ENCODE assay signal across 17 cellular contexts in the genomic region with DNA sequence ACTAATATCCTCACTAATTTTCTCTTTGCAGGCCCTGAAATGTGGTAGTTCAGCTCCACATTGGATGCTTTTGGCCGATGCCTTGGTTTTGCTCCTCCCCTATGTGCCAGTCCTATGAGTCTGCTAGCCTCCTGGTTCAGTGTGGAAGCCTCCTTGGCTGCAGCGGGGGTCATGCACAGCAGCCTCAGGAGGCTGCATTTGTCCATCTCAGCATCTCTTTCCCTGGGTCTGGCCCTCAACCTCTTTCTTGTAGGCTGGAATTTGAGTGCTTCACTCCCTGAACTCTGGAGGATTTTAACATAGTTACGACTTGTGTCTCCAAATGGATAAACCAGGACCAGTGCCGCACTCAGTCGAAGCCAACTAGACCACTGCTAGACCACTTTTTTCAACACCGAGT. TPM values are rescaled to one million over a fixed set of nuclear protein-coding genes. Genes with fewer than 3 reads are reported as not detected.
DNase-seq lines count a peak whose midpoint lies in the region; ATAC-seq, FAIRE-seq and TF ChIP-seq lines count a peak whose summit lies in the region.
"Had no signal": no experiment of that assay in that cellular context is flagged by ENCODE, and none has a peak within 500 bp of the region (broad histone marks: within the 10 kb centered on the region; RNA-seq: fewer than 3 reads in every experiment).

No MANE protein-coding gene starts in this region.

- H3K36me3 ChIP-seq in GM23338 (ENCODE audit: insufficient read depth) (no peaks in the 10 kb centered on the region), Peyer's patch (no peaks in the 10 kb centered on the region)

- peak; percentile 16; the same call in 2 of the 3 replicates for ATAC-seq in GM23338
- ATAC-seq in activated naive CD8-positive, alpha-beta T cell treated with anti-CD3 and anti-CD28 coated beads, Interleukin-2, amount 50 U/mL, for 24 hours, result no peak
- ATAC-seq: CD8-positive, alpha-beta T cell; HCT116 had no signal

- TF ChIP-seq CTCF in 22Rv1 (IDR thresholded peaks at IDR 0.05) (no peak), GM23338 (conservative IDR thresholded peaks at IDR 0.05; ENCODE audit: low read depth in 2 of 2) (no peak), chondrocyte (IDR thresholded peaks at IDR 0.05) (no peak), osteocyte (IDR thresholded peaks at IDR 0.05) (no peak), Peyer's patch (IDR thresholded peaks at IDR 0.05) (no peak)

- DNase-seq in GM23338 (ENCODE audit: low spot score) (no peak), chondrocyte (ENCODE audit: low spot score) (no peak), osteocyte (ENCODE audit: extremely low spot score, unreplicated experiment) (peak; percentile 44), urothelium cell line (ENCODE audit: low spot score) (no peak), Peyer's patch (no peak), kidney glomerular epithelial cell (lab: John Stamatoyannopoulos, UW) (no peak)
- no peak for DNase-seq in activated naive CD8-positive, alpha-beta T cell treated with anti-CD3 and anti-CD28 coated beads, Interleukin-2, amount 50 U/mL, for 24 hours
- DNase-seq: CD8-positive, alpha-beta T cell; EL had no signal

- H3K27me3 Mint-ChIP-seq in GM23338 (ENCODE audit: insufficient read depth, low read depth, poor library complexity) (peaks cover 1% of the 10 kb centered on the region), chondrocyte (ENCODE audit: low read depth) (no peaks in the 10 kb centered on the region), osteocyte (ENCODE audit: unreplicated experiment) (no peaks in the 10 kb centered on the region)
- peaks cover 4% of the 10 kb centered on the region for H3K27me3 Mint-ChIP-seq in activated naive CD8-positive, alpha-beta T cell treated with anti-CD3 and anti-CD28 coated beads, Interleukin-2, amount 50 U/mL, for 24 hours

- H3K9me2 ChIP-seq in GM23338 (ENCODE audit: insufficient read depth), result no peaks in the 10 kb centered on the region

- no peak overlapping the region for H3K4me2 ChIP-seq in GM23338

- no peaks in the 10 kb centered on the region for H3K9me3 ChIP-seq in Peyer's patch

- no peak overlapping the region for H3K27ac Mint-ChIP-seq in GM23338
- H3K27ac Mint-ChIP-seq in chondrocyte (ENCODE audit: unreplicated experiment), result peak overlapping the region; percentile 53
- H3K27ac Mint-ChIP-seq in osteocyte (ENCODE audit: unreplicated experiment), result no peak overlapping the region
- no peak overlapping the region for H3K27ac Mint-ChIP-seq in activated naive CD8-positive, alpha-beta T cell treated with anti-CD3 and anti-CD28 coated beads, Interleukin-2, amount 50 U/mL, for 24 hours
- H3K27ac Mint-ChIP-seq: CD8-positive, alpha-beta T cell had no signal

- H3K9me3 Mint-ChIP-seq in GM23338 (no peaks in the 10 kb centered on the region), chondrocyte (ENCODE audit: low read depth) (no peaks in the 10 kb centered on the region), osteocyte (ENCODE audit: unreplicated experiment) (no peaks in the 10 kb centered on the region)
- no peaks in the 10 kb centered on the region for H3K9me3 Mint-ChIP-seq in activated naive CD8-positive, alpha-beta T cell treated with anti-CD3 and anti-CD28 coated beads, Interleukin-2, amount 50 U/mL, for 24 hours
- H3K9me3 Mint-ChIP-seq: CD14-positive monocyte; CD8-positive, alpha-beta T cell had no signal

- H3K4me1 ChIP-seq in GM23338 (ENCODE audit: insufficient read depth), result no peaks in the 10 kb centered on the region; the same call in 1 of the 2 replicates
- no peaks in the 10 kb centered on the region for H3K4me1 ChIP-seq in Peyer's patch

- peaks cover 3% of the 10 kb centered on the region; the same call in 1 of the 3 replicates for H3K4me1 Mint-ChIP-seq in GM23338
- peaks cover 22% of the 10 kb centered on the region for H3K4me1 Mint-ChIP-seq in chondrocyte (ENCODE audit: low read depth)
- peaks cover 14% of the 10 kb centered on the region for H3K4me1 Mint-ChIP-seq in osteocyte (ENCODE audit: unreplicated experiment)
- H3K4me1 Mint-ChIP-seq in activated naive CD8-positive, alpha-beta T cell treated with anti-CD3 and anti-CD28 coated beads, Interleukin-2, amount 50 U/mL, for 24 hours, result peaks cover 9% of the 10 kb centered on the region

- no peak for TF ChIP-seq POLR2A in Peyer's patch (IDR thresholded peaks at IDR 0.05)

- H3K27ac ChIP-seq in 22Rv1 (peak overlapping the region; percentile 92), GM23338 (ENCODE audit: low read depth) (no peak overlapping the region), Peyer's patch (no peak overlapping the region)

- H3F3A ChIP-seq in GM23338 (replicated peaks; ENCODE audit: low read depth), result no peaks in the 10 kb centered on the region

- no peak overlapping the region for H3K4me3 Mint-ChIP-seq in GM23338
- no peak overlapping the region for H3K4me3 Mint-ChIP-seq in chondrocyte (ENCODE audit: unreplicated experiment)
- H3K4me3 Mint-ChIP-seq in osteocyte (ENCODE audit: unreplicated experiment), result no peak overlapping the region
- H3K4me3 Mint-ChIP-seq in activated naive CD8-positive, alpha-beta T cell treated with anti-CD3 and anti-CD28 coated beads, Interleukin-2, amount 50 U/mL, for 24 hours, result no peak overlapping the region
- H3K4me3 Mint-ChIP-seq: CD14-positive monocyte; CD8-positive, alpha-beta T cell had no signal

- no peaks in the 10 kb centered on the region for H4K20me1 ChIP-seq in GM23338 (replicated peaks; ENCODE audit: insufficient read depth)

- no peak overlapping the region for H3K4me3 ChIP-seq in GM23338
- no peak overlapping the region for H3K4me3 ChIP-seq in Peyer's patch

- H3K79me2 ChIP-seq in GM23338 (replicated peaks; ENCODE audit: insufficient read depth), result no peaks in the 10 kb centered on the region

- H3K27me3 ChIP-seq in GM23338 (ENCODE audit: insufficient read depth) (no peaks in the 10 kb centered on the region), Peyer's patch (no peaks in the 10 kb centered on the region)

- FAIRE-seq in urothelium cell line (lab: Jason Lieb, UNC), result no peak
- FAIRE-seq: D721Med, G401.6, GM12892, GM19239, H54 had no signal

- no peaks in the 10 kb centered on the region for H3K36me3 Mint-ChIP-seq in GM23338 (ENCODE audit: low read depth)
- H3K36me3 Mint-ChIP-seq in chondrocyte (ENCODE audit: low read depth), result peaks cover 8% of the 10 kb centered on the region
- H3K36me3 Mint-ChIP-seq in osteocyte (ENCODE audit: unreplicated experiment), result no peaks in the 10 kb centered on the region
- H3K36me3 Mint-ChIP-seq in activated naive CD8-positive, alpha-beta T cell treated with anti-CD3 and anti-CD28 coated beads, Interleukin-2, amount 50 U/mL, for 24 hours (ENCODE audit: low read depth), result no peaks in the 10 kb centered on the region
- H3K36me3 Mint-ChIP-seq: CD14-positive monocyte; CD8-positive, alpha-beta T cell had no signal

- H2AFZ ChIP-seq in GM23338, result 0 out of 2 replicates have a peak overlapping the region, but pooled peaks have one; percentile 16

TF ChIP-seq in GM23338, 12 proteins besides CTCF, POLR2A, EP300 and RAD21 (continues in another document):
- TF ChIP-seq EZH2phosphoT487 (IDR thresholded peaks at IDR 0.05; ENCODE audit: unreplicated experiment) (no peak), STAT1 (IDR thresholded peaks at IDR 0.05; ENCODE audit: unreplicated experiment) (no peak), EZH2 (IDR thresholded peaks at IDR 0.05; ENCODE audit: low read depth, unreplicated experiment) (no peak), ETS1 (IDR thresholded peaks at IDR 0.05) (no peak)
- TF ChIP-seq, protein P1, sequence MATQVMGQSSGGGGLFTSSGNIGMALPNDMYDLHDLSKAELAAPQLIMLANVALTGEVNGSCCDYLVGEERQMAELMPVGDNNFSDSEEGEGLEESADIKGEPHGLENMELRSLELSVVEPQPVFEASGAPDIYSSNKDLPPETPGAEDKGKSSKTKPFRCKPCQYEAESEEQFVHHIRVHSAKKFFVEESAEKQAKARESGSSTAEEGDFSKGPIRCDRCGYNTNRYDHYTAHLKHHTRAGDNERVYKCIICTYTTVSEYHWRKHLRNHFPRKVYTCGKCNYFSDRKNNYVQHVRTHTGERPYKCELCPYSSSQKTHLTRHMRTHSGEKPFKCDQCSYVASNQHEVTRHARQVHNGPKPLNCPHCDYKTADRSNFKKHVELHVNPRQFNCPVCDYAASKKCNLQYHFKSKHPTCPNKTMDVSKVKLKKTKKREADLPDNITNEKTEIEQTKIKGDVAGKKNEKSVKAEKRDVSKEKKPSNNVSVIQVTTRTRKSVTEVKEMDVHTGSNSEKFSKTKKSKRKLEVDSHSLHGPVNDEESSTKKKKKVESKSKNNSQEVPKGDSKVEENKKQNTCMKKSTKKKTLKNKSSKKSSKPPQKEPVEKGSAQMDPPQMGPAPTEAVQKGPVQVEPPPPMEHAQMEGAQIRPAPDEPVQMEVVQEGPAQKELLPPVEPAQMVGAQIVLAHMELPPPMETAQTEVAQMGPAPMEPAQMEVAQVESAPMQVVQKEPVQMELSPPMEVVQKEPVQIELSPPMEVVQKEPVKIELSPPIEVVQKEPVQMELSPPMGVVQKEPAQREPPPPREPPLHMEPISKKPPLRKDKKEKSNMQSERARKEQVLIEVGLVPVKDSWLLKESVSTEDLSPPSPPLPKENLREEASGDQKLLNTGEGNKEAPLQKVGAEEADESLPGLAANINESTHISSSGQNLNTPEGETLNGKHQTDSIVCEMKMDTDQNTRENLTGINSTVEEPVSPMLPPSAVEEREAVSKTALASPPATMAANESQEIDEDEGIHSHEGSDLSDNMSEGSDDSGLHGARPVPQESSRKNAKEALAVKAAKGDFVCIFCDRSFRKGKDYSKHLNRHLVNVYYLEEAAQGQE (IDR thresholded peaks at IDR 0.05; ENCODE audit: unreplicated experiment), result no peak

RNA-seq across cellular contexts. Expression of gene SCUBE2, which starts 34.9 kb away (rescaled TPM):
- 0.63 TPM in 1 of 2 replicates, not detected in the other for total RNA-seq in GM23338 (2014; rRNA removed; shearing (Covaris generic))
- 0.47 and 1.2 TPM in 2 replicates for polyA plus RNA-seq in GM23338 (2016; fragmentation: Nextera tagmentation; extraction: Ambion mirVana)
- total RNA-seq in chondrocyte (2.0 to 5.0 TPM (median 4.6 TPM) in 3 replicates), osteocyte (1.9 and 3.3 TPM in 2 replicates), Peyer's patch (10 to 100 TPM in 1 of 4 donors, 1 to 10 TPM in 3; 3.1 to 10.6 (median 5.0) TPM)
- total RNA-seq: CD8-positive, alpha-beta T cell had no signal

RNA-seq across cellular contexts. Expression of gene NRIP3, which starts 52.7 kb away (rescaled TPM):
- 7.9 and 8.0 TPM in 2 replicates for total RNA-seq in GM23338 (2014; rRNA removed; shearing (Covaris generic))
- polyA plus RNA-seq in GM23338 (2016; fragmentation: Nextera tagmentation; extraction: Ambion mirVana), result 3.0 and 3.2 TPM in 2 replicates
- total RNA-seq in chondrocyte, result 1.6 to 3.5 TPM (median 2.9 TPM) in 3 replicates
- 0.97 and 1.1 TPM in 2 replicates for total RNA-seq in osteocyte
- 1 to 10 TPM in 1 of 4 donors, under 1 TPM in 1, not detected in 2; 0.80 to 1.7 TPM for total RNA-seq in Peyer's patch
